ENCODE assay signal across 1 cellular context in the genomic region with DNA sequence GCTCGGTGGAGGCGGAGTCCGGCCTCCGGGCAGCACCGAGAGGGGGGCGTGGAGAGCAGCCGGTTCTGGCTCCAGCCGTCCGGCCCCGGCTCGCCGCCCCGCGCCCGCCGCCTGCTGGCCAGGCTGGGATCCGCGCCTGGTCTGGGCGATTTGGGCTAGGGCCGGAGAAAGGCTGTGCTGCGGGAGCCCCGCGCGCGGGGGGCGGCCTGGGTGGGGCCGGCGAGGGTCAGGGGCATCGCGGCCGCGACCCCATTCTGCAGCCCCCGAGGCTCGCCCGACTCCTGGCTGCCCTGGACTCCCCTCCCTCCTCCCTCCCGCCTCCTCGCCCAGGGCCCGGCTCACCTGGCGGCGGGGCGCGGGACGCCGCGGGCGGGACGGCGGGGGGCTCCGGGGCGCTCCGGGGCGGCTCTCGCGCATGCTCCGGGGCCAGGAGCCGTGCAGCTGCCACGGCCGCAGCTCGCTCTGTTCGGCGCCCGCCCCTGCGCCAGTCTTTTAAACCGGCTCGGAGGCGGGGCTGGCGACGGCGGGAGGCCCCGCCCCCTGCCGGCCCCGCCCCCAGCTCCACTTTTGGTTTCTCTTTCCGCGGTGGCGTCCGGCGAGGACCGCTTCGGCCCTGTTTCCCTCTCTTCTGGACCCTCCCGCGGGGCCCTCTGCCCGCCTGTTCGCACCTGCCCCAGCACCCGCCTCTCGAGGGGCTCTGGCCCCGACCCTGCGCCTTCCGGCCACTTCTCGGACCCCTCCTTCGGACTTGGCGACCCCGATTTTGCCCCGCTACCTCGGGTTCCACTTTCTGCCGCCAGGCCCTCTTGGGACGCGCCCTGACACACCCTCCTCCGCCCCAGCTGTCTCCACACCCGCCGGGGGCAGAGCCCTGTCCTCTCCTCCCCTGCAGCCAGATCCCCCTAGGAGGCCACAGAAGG.
TF ChIP-seq lines count a peak whose summit lies in the region.

A gene with protein sequence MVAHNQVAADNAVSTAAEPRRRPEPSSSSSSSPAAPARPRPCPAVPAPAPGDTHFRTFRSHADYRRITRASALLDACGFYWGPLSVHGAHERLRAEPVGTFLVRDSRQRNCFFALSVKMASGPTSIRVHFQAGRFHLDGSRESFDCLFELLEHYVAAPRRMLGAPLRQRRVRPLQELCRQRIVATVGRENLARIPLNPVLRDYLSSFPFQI (minus strand): TSS at position 468 of the 920 bp plus-strand sequence. CDS start 726 bp downstream, outside the sequence.

TF ChIP-seq in SK-N-SH, 30 proteins besides CTCF, POLR2A, EP300 and RAD21 (continued from another document):
- TF ChIP-seq RCOR1 (IDR thresholded peaks at IDR 0.05; ENCODE audit: low read length): peak; percentile 41; the same call in 1 of the 2 replicates
- TF ChIP-seq POLR2AphosphoS5 (IDR thresholded peaks at IDR 0.05; ENCODE audit: low read depth, low read length): peak; percentile 98
- peak; percentile 88 for TF ChIP-seq SMC3 (IDR thresholded peaks at IDR 0.05; ENCODE audit: low read depth, low read length)
- no peak for TF ChIP-seq REST (IDR thresholded peaks at IDR 0.05; ENCODE audit: low read depth, low read length)
- TF ChIP-seq EZH2phosphoT487 (IDR thresholded peaks at IDR 0.05; ENCODE audit: borderline replicate concordance, low read depth): no peak
- peak; percentile 45 for TF ChIP-seq CHD2 (IDR thresholded peaks at IDR 0.05; ENCODE audit: low read length, partially characterized antibody)
- peak; percentile 69 for TF ChIP-seq NRF1 (IDR thresholded peaks at IDR 0.05; ENCODE audit: low read depth, low read length)
- peak; percentile 95; the same call in 1 of the 2 replicates for TF ChIP-seq TAF1 (IDR thresholded peaks at IDR 0.05; ENCODE audit: borderline replicate concordance, low read depth, low read length)
- no peak for TF ChIP-seq RXRA (IDR thresholded peaks at IDR 0.05; ENCODE audit: borderline replicate concordance, low read depth)
- no peak for TF ChIP-seq GABPA (IDR thresholded peaks at IDR 0.05; ENCODE audit: low read depth)
- TF ChIP-seq NFIC (IDR thresholded peaks at IDR 0.05; ENCODE audit: borderline replicate concordance): 0 out of 2 replicates have a peak, but pooled peaks have one; percentile 18
TF ChIP-seq in SK-N-SH: peak in this region for 11.
